In genomic region chr1:41804176-41804575, GRCh38 we compare ENCODE assay signal across 12 cellular contexts.
DNase-seq lines count a peak whose midpoint lies in the region; ATAC-seq and TF ChIP-seq lines count a peak whose summit lies in the region.
"Had no signal": no experiment of that assay in that cellular context is flagged by ENCODE, and none has a peak within 500 bp of the region (broad histone marks: within the 10 kb centered on the region; RNA-seq: fewer than 3 reads in every experiment).

No MANE protein-coding gene starts in this region.

- TF ChIP-seq POLR2A in lower leg skin (IDR thresholded peaks at IDR 0.05): no peak

- H3K4me3 ChIP-seq in GM12875 (ENCODE audit: low read depth, low read length) (no peak overlapping the region), lower leg skin (ENCODE audit: low read depth, poor library complexity, severe bottlenecking) (no peak overlapping the region)
- H3K4me3 ChIP-seq: sigmoid colon had no signal

- H3K4me1 Mint-ChIP-seq in CD14-positive monocyte: peaks cover 78% of the 10 kb centered on the region
- H3K4me1 Mint-ChIP-seq in T-helper 2 cell treated with Interferon-gamma antibody and Interleukin-4, amounts not matched to agents 5 μg/mL and 100 μg/mL, for 36 hours (ENCODE audit: low read depth): peaks cover 77% of the 10 kb centered on the region

- no peak for TF ChIP-seq CTCF in CD14-positive monocyte (IDR thresholded peaks at IDR 0.05)
- TF ChIP-seq CTCF in GM12875 (IDR thresholded peaks at IDR 0.05; ENCODE audit: borderline replicate concordance, insufficient read depth, low read depth, low read length): 0 out of 2 replicates have a peak, but pooled peaks have one; percentile 6
- TF ChIP-seq CTCF in lower leg skin (IDR thresholded peaks at IDR 0.05): no peak

- DNase-seq in CD14-positive monocyte (ENCODE audit: low spot score) (no peak), cerebellar cortex (ENCODE audit: low spot score) (peak; percentile 73), lower leg skin (ENCODE audit: low spot score in 2 of 2) (no peak), CD1c-positive myeloid dendritic cell (ENCODE audit: extremely low spot score) (no peak), epidermal melanocyte (ENCODE audit: insufficient read length, low spot score) (no peak)
- DNase-seq in T-helper 2 cell treated with Interferon-gamma antibody and Interleukin-4, amounts not matched to agents 5 μg/mL and 100 μg/mL, for 36 hours (ENCODE audit: low spot score): no peak
- DNase-seq: activated CD4-positive, CD25-positive, alpha-beta regulatory T cell; HFFc6; NCI-H345; sigmoid colon had no signal

- H3K9me3 Mint-ChIP-seq in CD14-positive monocyte: peaks cover 0 to 3% (median 0%) of the 10 kb centered on the region in 7 donors
- H3K9me3 Mint-ChIP-seq in T-helper 2 cell treated with Interferon-gamma antibody and Interleukin-4, amounts not matched to agents 5 μg/mL and 100 μg/mL, for 36 hours: no peaks in the 10 kb centered on the region
- H3K9me3 Mint-ChIP-seq: HFFc6 had no signal

- peak overlapping the region; percentile 24 to 96 (median 79) for H3K27ac Mint-ChIP-seq in CD14-positive monocyte
- peak overlapping the region; percentile 79 for H3K27ac Mint-ChIP-seq in T-helper 2 cell treated with Interferon-gamma antibody and Interleukin-4, amounts not matched to agents 5 μg/mL and 100 μg/mL, for 36 hours
- H3K27ac Mint-ChIP-seq: HFFc6 had no signal

- peak overlapping the region in 1 of 2 donors; percentile 12 for H3K4me3 Mint-ChIP-seq in CD14-positive monocyte
- peak overlapping the region; percentile 35 for H3K4me3 Mint-ChIP-seq in T-helper 2 cell treated with Interferon-gamma antibody and Interleukin-4, amounts not matched to agents 5 μg/mL and 100 μg/mL, for 36 hours
- H3K4me3 Mint-ChIP-seq: HFFc6 had no signal

- intact Hi-C loops in CD14-positive monocyte (cut with micrococcal nuclease) (loop anchor here (5.0 to 10.0 kb wide), 4 partner anchors 37 to 231 kb away; no protein-coding TSS in a partner anchor), lower leg skin (cut with DNase I; ENCODE audit: low total_unique reads) (no loop called here)

- no peak for ATAC-seq in HG03521 (IDR thresholded peaks at IDR 0.05; ENCODE audit: unreplicated experiment)

- H3K36me3 Mint-ChIP-seq in CD14-positive monocyte: peaks cover 0 to 3% of the 10 kb centered on the region in 2 donors
- peaks cover 5% of the 10 kb centered on the region for H3K36me3 Mint-ChIP-seq in T-helper 2 cell treated with Interferon-gamma antibody and Interleukin-4, amounts not matched to agents 5 μg/mL and 100 μg/mL, for 36 hours (ENCODE audit: low read depth)

- WGBS in lower leg skin, 2 donors: 50 to 54% methylated on average over 5 of the region's 5 CpGs

- no peaks in the 10 kb centered on the region for H3K27me3 Mint-ChIP-seq in CD14-positive monocyte (ENCODE audit: low read depth in 3 of 3)
- no peaks in the 10 kb centered on the region for H3K27me3 Mint-ChIP-seq in T-helper 2 cell treated with Interferon-gamma antibody and Interleukin-4, amounts not matched to agents 5 μg/mL and 100 μg/mL, for 36 hours (ENCODE audit: low read depth)
